8 cellular contexts compared by ENCODE assay signal in the genomic region with DNA sequence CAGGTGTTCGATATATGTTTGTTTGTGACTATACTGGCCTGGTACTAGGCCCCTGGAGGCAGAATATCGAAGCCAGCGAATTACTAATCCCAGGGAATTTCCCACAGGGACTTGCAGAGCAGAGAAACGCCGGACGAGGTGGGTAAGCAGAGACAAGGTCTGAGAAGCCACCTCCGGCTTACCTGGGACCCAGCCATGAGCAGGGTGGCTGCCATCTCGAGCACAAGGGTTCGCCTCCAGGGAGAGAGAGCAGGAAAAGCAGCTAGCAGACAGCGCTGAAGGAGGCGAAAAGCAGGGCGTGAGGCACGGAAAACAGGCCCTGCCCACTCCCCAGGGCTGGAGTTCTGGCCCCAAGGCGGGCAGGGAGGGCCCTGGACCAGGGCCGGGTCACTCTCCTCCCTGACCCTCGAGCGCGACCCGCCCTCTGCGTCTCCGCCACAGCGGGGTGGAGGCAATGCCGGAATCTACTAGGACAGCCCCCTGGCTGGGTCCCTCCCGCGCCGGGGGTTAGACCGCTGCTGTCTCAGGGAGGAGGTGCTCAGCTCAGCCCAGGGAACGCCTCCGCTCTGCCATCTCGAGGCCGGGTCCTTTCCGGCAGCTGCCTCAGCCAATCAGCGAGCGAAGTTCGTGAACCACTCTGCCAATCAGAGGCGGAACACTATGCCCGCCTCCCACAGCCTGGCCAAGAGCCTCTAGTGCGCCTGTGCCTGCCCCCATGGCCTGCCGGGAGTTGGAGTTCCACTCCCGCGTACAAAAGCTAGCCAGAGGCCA. TPM values are rescaled to one million over a fixed set of nuclear protein-coding genes. Genes with fewer than 3 reads are reported as not detected.
A peak's percentile ranks its signal among the peaks of the same experiment; 100 is the strongest.
DNase-seq lines count a peak whose midpoint lies in the region; ATAC-seq and TF ChIP-seq lines count a peak whose summit lies in the region.

No MANE protein-coding gene starts in this region.

- H3K9me3 ChIP-seq in heart right ventricle, result peaks cover 0 to 39% (median 17%) of the 10 kb centered on the region in 11 donors
- H3K9me3 ChIP-seq in upper lobe of left lung, result peaks cover 10 to 18% (median 13%) of the 10 kb centered on the region in 4 donors

- TF ChIP-seq EP300 in upper lobe of left lung (IDR thresholded peaks at IDR 0.05), result no peak

- H3K9me3 Mint-ChIP-seq in T-cell, result peaks cover 1 to 3% (median 1%) of the 10 kb centered on the region in 3 donors

- TF ChIP-seq CTCF in GM13977 (IDR thresholded peaks at IDR 0.05; ENCODE audit: extremely low read depth, insufficient read depth, missing control alignments) (no peak), heart right ventricle (IDR thresholded peaks at IDR 0.05) (peak in 4 of 9 donors; percentile 12 to 31 (median 28)), upper lobe of left lung (IDR thresholded peaks at IDR 0.05) (peak in 2 of 6 experiments; percentile 10 to 14)

- H3K4me1 ChIP-seq in heart right ventricle, result peaks cover 11 to 51% (median 47%) of the 10 kb centered on the region in 9 donors
- H3K4me1 ChIP-seq in upper lobe of left lung, result peaks cover 34 to 46% (median 36%) of the 10 kb centered on the region in 4 donors

- CTCF ChIA-PET in T-cell (lab: Charles Lee), result interaction anchor here in 1 of 2 donors (0.5 to 1.7 kb wide), 8 partner anchors 18 to 324 kb away, joined by 3 to 17 read pairs (median 4); a partner anchor contains a TSS

- peak; percentile 98 for DNase-seq in GM13977 (ENCODE audit: low spot score)
- peak; percentile 97 for DNase-seq in NCI-H146 (lab: John Stamatoyannopoulos, UW)
- DNase-seq in T-cell, result peak; percentile 89 to 99 (median 98)
- peak; percentile 98 for DNase-seq in amniotic epithelial cell (ENCODE audit: low read depth)
- DNase-seq in heart right ventricle, result peak; percentile 98 to 99
- DNase-seq in posterior cingulate gyrus, result peak; percentile 98 to 100 (median 99)
- peak; percentile 95 to 99 for DNase-seq in upper lobe of left lung

- H3K27ac Mint-ChIP-seq in T-cell, result peak overlapping the region; percentile 98 to 99

- H3K27ac ChIP-seq in heart right ventricle, result peak overlapping the region; percentile 76 to 99 (median 97)
- H3K27ac ChIP-seq in upper lobe of left lung, result peak overlapping the region; percentile 92 to 98 (median 97)

- intact Hi-C loops in heart right ventricle (cut with DNase I), result loop anchor here in 7 of 10 donors (1.0 to 5.0 kb wide), 7 partner anchors 22 to 37 kb away; a partner anchor contains a TSS
- intact Hi-C loops in posterior cingulate gyrus (cut with DNase I), result no loop called here

- H3K4me3 Mint-ChIP-seq in T-cell, result peak overlapping the region; percentile 94 to 99 (median 97)

- no peaks in the 10 kb centered on the region for H3K27me3 ChIP-seq in heart right ventricle
- no peaks in the 10 kb centered on the region for H3K27me3 ChIP-seq in upper lobe of left lung

- H3K4me1 Mint-ChIP-seq in T-cell, result peaks cover 30 to 40% (median 35%) of the 10 kb centered on the region in 3 donors

- 2 to 3% methylated on average over 41 of the region's 41 CpGs for WGBS in heart right ventricle, 2 donors
- 3 to 4% methylated on average over 26 to 41 of the region's 41 CpGs for WGBS in upper lobe of left lung, 2 donors

- in situ Hi-C loops in GM13977 (cut with MboI; ENCODE audit: low pct_unique_long_range_greater_than_20kb, low sequenced_read_pairs, unreplicated experiment), result no loop called here

- POLR2A ChIA-PET in T-cell (lab: Charles Lee), result interaction anchor here (0.6 to 2.4 kb wide), 6 partner anchors 22 to 1275 kb away, joined by 3 to 9 read pairs (median 4); a partner anchor contains a TSS

- H3K36me3 Mint-ChIP-seq in T-cell, result peaks cover 22% of the 10 kb centered on the region

- H3K4me3 ChIP-seq in heart right ventricle (peak overlapping the region; percentile 65 to 98 (median 86)), upper lobe of left lung (peak overlapping the region; percentile 76 to 86 (median 82))

- peak; percentile 93 for ATAC-seq in HG02870 (IDR thresholded peaks at IDR 0.05; ENCODE audit: unreplicated experiment)
- ATAC-seq in T-cell (replicated peaks in 1 of 4), result peak; percentile 90 to 92 (median 92)
- peak; percentile 90 to 95 (median 93) for ATAC-seq in heart right ventricle
- ATAC-seq in upper lobe of left lung (ENCODE audit: low FRiP score in 2 of 2), result peak; percentile 96 to 99

- no peaks in the 10 kb centered on the region for H3K27me3 Mint-ChIP-seq in T-cell

- peak in 3 of 4 donors; percentile 29 to 87 (median 82) for TF ChIP-seq POLR2A in upper lobe of left lung (IDR thresholded peaks at IDR 0.05)

- H3K36me3 ChIP-seq in heart right ventricle, result peaks cover 8 to 48% (median 42%) of the 10 kb centered on the region in 9 donors
- peaks cover 3 to 35% (median 15%) of the 10 kb centered on the region in 4 donors for H3K36me3 ChIP-seq in upper lobe of left lung

RNA-seq across cellular contexts. Expression of a gene that starts 1.7 kb away (rescaled TPM):
- total RNA-seq in T-cell (1 to 10 TPM; 4.6 to 9.8 (median 9.3) TPM), heart right ventricle (10 to 100 TPM in 9 of 10 donors, 1 to 10 TPM in 1; 9.4 to 25.5 (median 16.3) TPM), upper lobe of left lung (10 to 100 TPM in 2 of 6 donors, 1 to 10 TPM in 4; 5.5 to 11.3 (median 8.2) TPM)
- 1 to 10 TPM; 3.3 to 4.2 TPM for polyA plus RNA-seq in heart right ventricle

RNA-seq across cellular contexts. Expression of a gene that starts 23.9 kb away (rescaled TPM):
- total RNA-seq in T-cell (100 to 1,000 TPM in 4 of 5 donors, 10 to 100 TPM in 1; 98.2 to 122 (median 109) TPM), heart right ventricle (10 to 100 TPM; 56.7 to 72.7 (median 66.4) TPM), upper lobe of left lung (10 to 100 TPM; 43.9 to 97.7 (median 73.5) TPM)
- 10 to 100 TPM; 44.6 to 60.3 TPM for polyA plus RNA-seq in heart right ventricle

RNA-seq across cellular contexts. Expression of a gene that starts 56.6 kb away (rescaled TPM):
- 10 to 100 TPM; 16.1 to 39.9 (median 32.4) TPM for total RNA-seq in T-cell
- 10 to 100 TPM; 56.7 to 93.0 (median 71.8) TPM for total RNA-seq in heart right ventricle
- 10 to 100 TPM; 25.1 to 51.4 TPM for polyA plus RNA-seq in heart right ventricle
- 100 to 1,000 TPM in 1 of 6 donors, 10 to 100 TPM in 5; 32.5 to 141 (median 42.9) TPM for total RNA-seq in upper lobe of left lung

Comparison
In these comparisons a context has a peak if more than half of its experiments do, and no peak if none do; other contexts are left out.
1. Peak in every context shown above with its lines: DNase-seq, ATAC-seq, H3K4me3 ChIP-seq and H3K27ac ChIP-seq.